Comparison of ENCODE assay signal across 24 cellular contexts in the genomic region with DNA sequence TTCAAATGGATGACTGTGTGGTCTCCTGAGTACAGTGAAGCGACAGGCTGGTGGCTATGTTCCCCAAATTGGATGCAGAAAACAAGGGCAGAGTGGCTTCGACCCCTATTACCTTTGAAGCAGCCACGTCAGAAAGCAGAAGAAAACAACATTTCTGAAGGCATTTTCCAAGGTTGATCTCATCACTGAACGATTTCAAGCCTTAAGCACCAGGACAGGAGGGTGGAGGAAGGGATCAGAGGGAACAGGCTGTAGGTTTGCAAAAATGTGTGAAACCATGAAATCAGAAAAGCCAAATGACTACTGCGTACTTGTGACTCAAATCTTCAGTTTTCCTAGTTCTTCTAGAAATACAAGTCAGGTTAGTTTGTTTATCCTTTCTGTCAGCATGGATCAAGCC.
A peak's percentile ranks its signal among the peaks of the same experiment; 100 is the strongest.
DNase-seq lines count a peak whose midpoint lies in the region; ATAC-seq and TF ChIP-seq lines count a peak whose summit lies in the region.
"Had no signal": no experiment of that assay in that cellular context is flagged by ENCODE, and none has a peak within 500 bp of the region (broad histone marks: within the 10 kb centered on the region; RNA-seq: fewer than 3 reads in every experiment).

No MANE protein-coding gene starts in this region.

- no peak for ATAC-seq in HG03460 (IDR thresholded peaks at IDR 0.05; ENCODE audit: unreplicated experiment)
- ATAC-seq: activated T-helper 17 cell treated with anti-CD3 and anti-CD28 coated beads, Interleukin-2, amount 50 U/mL, for 72 hours; CD8-positive, alpha-beta T cell; HCT116; heart right ventricle; naive thymus-derived CD8-positive, alpha-beta T cell; psoas muscle; stimulated activated effector memory CD8-positive, alpha-beta T cell treated with anti-CD3 and anti-CD28 coated beads, Interleukin-12 subunit alpha, Interleukin-12 subunit beta, amount 100 ng/mL, for 72 hours; T-helper 17 cell had no signal

- H3K27ac ChIP-seq in endodermal cell (ENCODE audit: low read depth, low read length) (no peak overlapping the region), testis (no peak overlapping the region)
- H3K27ac ChIP-seq: heart right ventricle, KMS-11, psoas muscle had no signal

- no peaks in the 10 kb centered on the region for H3K4me1 ChIP-seq in endodermal cell (ENCODE audit: control insufficient read depth, insufficient read depth, low read length)
- no peaks in the 10 kb centered on the region for H3K4me1 ChIP-seq in testis
- H3K4me1 ChIP-seq: heart right ventricle, psoas muscle had no signal

- no peaks in the 10 kb centered on the region for H3K27me3 Mint-ChIP-seq in endodermal cell (ENCODE audit: insufficient read depth)
- no peaks in the 10 kb centered on the region for H3K27me3 Mint-ChIP-seq in nephron progenitor cell (ENCODE audit: low read depth, poor library complexity)
- H3K27me3 Mint-ChIP-seq: activated B cell treated with CpG ODN at 0.5 μM for 24 hours had no signal

- TF ChIP-seq CTCF in endodermal cell (conservative IDR thresholded peaks at IDR 0.05) (no peak), nephron progenitor cell (IDR thresholded peaks at IDR 0.05) (no peak), testis (IDR thresholded peaks at IDR 0.05) (no peak)

- H3K4me1 Mint-ChIP-seq in endodermal cell: no peaks in the 10 kb centered on the region
- H3K4me1 Mint-ChIP-seq in nephron progenitor cell: peaks cover 6% of the 10 kb centered on the region
- H3K4me1 Mint-ChIP-seq: activated B cell treated with CpG ODN at 0.5 μM for 24 hours; activated T-helper 17 cell treated with anti-CD3 and anti-CD28 coated beads, Interleukin-2, amount 50 U/mL, for 72 hours; naive thymus-derived CD8-positive, alpha-beta T cell; stimulated activated effector memory CD8-positive, alpha-beta T cell treated with anti-CD3 and anti-CD28 coated beads, Interleukin-12 subunit alpha, Interleukin-12 subunit beta, amount 100 ng/mL, for 72 hours had no signal

- DNase-seq in AG20443 (ENCODE audit: low spot score): peak; percentile 13
- peak; percentile 94 for DNase-seq in M059J (ENCODE audit: low read depth)
- DNase-seq in endodermal cell: peak; percentile 49
- no peak for DNase-seq in nephron progenitor cell
- DNase-seq in testis: no peak
- DNase-seq in NOMO-1 (lab: John Stamatoyannopoulos, UW; ENCODE audit: unreplicated experiment in 2 of 2): no peak
- no peak for DNase-seq in NOMO-1 treated with dmso at 0.1 percent for 144 hours (lab: John Stamatoyannopoulos, UW; ENCODE audit: unreplicated experiment)
- DNase-seq: activated B cell treated with CpG ODN at 0.5 μM for 24 hours; activated naive CD8-positive, alpha-beta T cell treated with anti-CD3 and anti-CD28 coated beads, Interleukin-2, amount 10 ng/mL, durations not matched to agents 7 days and 5 days; CD8-positive, alpha-beta T cell; DND-41; heart right ventricle; naive thymus-derived CD8-positive, alpha-beta T cell; NCI-H1105; NCI-H524; psoas muscle; SIG-M5; T-helper 17 cell had no signal

- no peak for TF ChIP-seq POLR2A in testis (IDR thresholded peaks at IDR 0.05)

- H3K9me3 Mint-ChIP-seq in endodermal cell (no peaks in the 10 kb centered on the region), nephron progenitor cell (no peaks in the 10 kb centered on the region)
- H3K9me3 Mint-ChIP-seq: activated B cell treated with CpG ODN at 0.5 μM for 24 hours; activated naive CD8-positive, alpha-beta T cell treated with anti-CD3 and anti-CD28 coated beads, Interleukin-2, amount 10 ng/mL, durations not matched to agents 7 days and 5 days; activated T-helper 17 cell treated with anti-CD3 and anti-CD28 coated beads, Interleukin-2, amount 50 U/mL, for 72 hours; CD8-positive, alpha-beta T cell; naive thymus-derived CD8-positive, alpha-beta T cell; stimulated activated effector memory CD8-positive, alpha-beta T cell treated with anti-CD3 and anti-CD28 coated beads, Interleukin-12 subunit alpha, Interleukin-12 subunit beta, amount 100 ng/mL, for 72 hours had no signal

- H3K9me3 ChIP-seq in endodermal cell (ENCODE audit: control insufficient read depth, low read length) (no peaks in the 10 kb centered on the region), testis (no peaks in the 10 kb centered on the region)
- H3K9me3 ChIP-seq: psoas muscle had no signal

- peak overlapping the region; percentile 74 for H3K27ac Mint-ChIP-seq in endodermal cell
- H3K27ac Mint-ChIP-seq in nephron progenitor cell: peak overlapping the region; percentile 60
- H3K27ac Mint-ChIP-seq: activated B cell treated with CpG ODN at 0.5 μM for 24 hours; activated naive CD8-positive, alpha-beta T cell treated with anti-CD3 and anti-CD28 coated beads, Interleukin-2, amount 10 ng/mL, durations not matched to agents 7 days and 5 days; activated T-helper 17 cell treated with anti-CD3 and anti-CD28 coated beads, Interleukin-2, amount 50 U/mL, for 72 hours; CD8-positive, alpha-beta T cell; naive thymus-derived CD8-positive, alpha-beta T cell; stimulated activated effector memory CD8-positive, alpha-beta T cell treated with anti-CD3 and anti-CD28 coated beads, Interleukin-12 subunit alpha, Interleukin-12 subunit beta, amount 100 ng/mL, for 72 hours; T-helper 17 cell had no signal

- WGBS in endodermal cell (ENCODE audit: insufficient coverage in 1 of 2, insufficient read length in 1 of 2), 2 experiments: 75 to 90% methylated on average over 5 of the region's 5 CpGs
- 87 to 89% methylated on average over 5 of the region's 5 CpGs for WGBS in testis, 2 donors

- no peak overlapping the region for H3K4me3 Mint-ChIP-seq in endodermal cell
- no peak overlapping the region for H3K4me3 Mint-ChIP-seq in nephron progenitor cell
- H3K4me3 Mint-ChIP-seq: activated B cell treated with CpG ODN at 0.5 μM for 24 hours; activated naive CD8-positive, alpha-beta T cell treated with anti-CD3 and anti-CD28 coated beads, Interleukin-2, amount 10 ng/mL, durations not matched to agents 7 days and 5 days; activated T-helper 17 cell treated with anti-CD3 and anti-CD28 coated beads, Interleukin-2, amount 50 U/mL, for 72 hours; CD8-positive, alpha-beta T cell; naive thymus-derived CD8-positive, alpha-beta T cell; stimulated activated effector memory CD8-positive, alpha-beta T cell treated with anti-CD3 and anti-CD28 coated beads, Interleukin-12 subunit alpha, Interleukin-12 subunit beta, amount 100 ng/mL, for 72 hours; T-helper 17 cell had no signal

- no peak overlapping the region for H3K9ac ChIP-seq in endodermal cell (ENCODE audit: extremely low read depth, low read length, poor library complexity, severe bottlenecking)
- H3K9ac ChIP-seq: KMS-11 had no signal

- no peaks in the 10 kb centered on the region for H3K27me3 ChIP-seq in endodermal cell (ENCODE audit: control insufficient read depth, insufficient read depth, low read length, poor library complexity, severe bottlenecking)
- no peaks in the 10 kb centered on the region for H3K27me3 ChIP-seq in testis
- H3K27me3 ChIP-seq: heart right ventricle had no signal

- H3K36me3 Mint-ChIP-seq in endodermal cell (ENCODE audit: low read depth): no peaks in the 10 kb centered on the region
- no peaks in the 10 kb centered on the region for H3K36me3 Mint-ChIP-seq in nephron progenitor cell (ENCODE audit: low read depth)
- H3K36me3 Mint-ChIP-seq: activated naive CD8-positive, alpha-beta T cell treated with anti-CD3 and anti-CD28 coated beads, Interleukin-2, amount 10 ng/mL, durations not matched to agents 7 days and 5 days; CD8-positive, alpha-beta T cell; naive thymus-derived CD8-positive, alpha-beta T cell; stimulated activated effector memory CD8-positive, alpha-beta T cell treated with anti-CD3 and anti-CD28 coated beads, Interleukin-12 subunit alpha, Interleukin-12 subunit beta, amount 100 ng/mL, for 72 hours had no signal

- H3K36me3 ChIP-seq in endodermal cell (ENCODE audit: control insufficient read depth, insufficient read depth, low read length) (no peaks in the 10 kb centered on the region), testis (ENCODE audit: low read depth, missing control alignments) (no peaks in the 10 kb centered on the region)
- H3K36me3 ChIP-seq: heart right ventricle had no signal

- intact Hi-C loops in testis (cut with DNase I; ENCODE audit: low total_unique reads): no loop called here

- no peak overlapping the region for H3K4me3 ChIP-seq in endodermal cell (ENCODE audit: low read length)
- no peak overlapping the region for H3K4me3 ChIP-seq in testis
- H3K4me3 ChIP-seq: heart right ventricle, lung, psoas muscle had no signal

Comparison
In these comparisons a context has a peak if more than half of its experiments do, and no peak if none do; other contexts are left out.
1. DNase-seq: peak in AG20443 (single experiment), M059J (single experiment) and endodermal cell (single experiment); none in nephron progenitor cell (single experiment), testis (single experiment), NOMO-1 (0 of 2) and NOMO-1 treated with dmso at 0.1 percent for 144 hours (single experiment).